Comparison of ENCODE assay signal across 28 cellular contexts in genomic region chr10:50850576-50851340, GRCh38. TPM values are rescaled to one million over a fixed set of nuclear protein-coding genes. Genes with fewer than 3 reads are reported as not detected.
DNase-seq lines count a peak whose midpoint lies in the region; TF ChIP-seq lines count a peak whose summit lies in the region.
"Had no signal": no experiment of that assay in that cellular context is flagged by ENCODE, and none has a peak within 500 bp of the region (broad histone marks: within the 10 kb centered on the region; RNA-seq: fewer than 3 reads in every experiment).

No MANE protein-coding gene starts in this region.

- no peaks in the 10 kb centered on the region for H3K9me3 ChIP-seq in SK-N-SH
- H3K9me3 ChIP-seq: adrenal gland, heart right ventricle, SJSA1 had no signal

- no peak overlapping the region for H3K9ac ChIP-seq in SK-N-SH

- peak overlapping the region; percentile 56 to 71; a peak in 3 of 4 replicates for H3K27ac ChIP-seq in SK-N-SH (ENCODE audit: low read depth in 2 of 2, low read length in 1 of 2)
- H3K27ac ChIP-seq: adrenal gland, cardiac muscle cell, foreskin keratinocyte, heart right ventricle, SJSA1 had no signal

- H3K9me3 Mint-ChIP-seq in chondrocyte (ENCODE audit: low read depth), result no peaks in the 10 kb centered on the region
- H3K9me3 Mint-ChIP-seq: activated CD8-positive, alpha-beta T cell treated with anti-CD3 and anti-CD28 coated beads for 36 hours; GM23338; mesothelial cell of epicardium; naive thymus-derived CD4-positive, alpha-beta T cell; stimulated activated memory B cell treated with anti-CD40 and anti-IgM and Interleukin-4, amounts not matched to agents 10 μg/mL and 1 μg/mL and 100 μg/mL, for 72 hours had no signal

- CTCF ChIA-PET in SK-N-SH (lab: Yijun Ruan, JAX), result interaction anchor here (1.8 kb wide), 1 partner anchor 41 kb away, joined by 4 read pairs; no protein-coding TSS in a partner anchor

- no peaks in the 10 kb centered on the region for H3K36me3 Mint-ChIP-seq in chondrocyte (ENCODE audit: low read depth)
- H3K36me3 Mint-ChIP-seq: mesothelial cell of epicardium; naive thymus-derived CD4-positive, alpha-beta T cell; stimulated activated memory B cell treated with anti-CD40 and anti-IgM and Interleukin-4, amounts not matched to agents 10 μg/mL and 1 μg/mL and 100 μg/mL, for 72 hours had no signal

- H4K20me1 ChIP-seq in SK-N-SH (ENCODE audit: insufficient read depth), result no peaks in the 10 kb centered on the region

- 45% methylated on average over 5 of the region's 5 CpGs for WGBS in SK-N-SH (ENCODE audit: low lambda C conversion rate)

- H3K4me1 Mint-ChIP-seq in chondrocyte (ENCODE audit: low read depth), result peaks cover 11% of the 10 kb centered on the region
- H3K4me1 Mint-ChIP-seq: naive thymus-derived CD4-positive, alpha-beta T cell; stimulated activated memory B cell treated with anti-CD40 and anti-IgM and Interleukin-4, amounts not matched to agents 10 μg/mL and 1 μg/mL and 100 μg/mL, for 72 hours had no signal

- POLR2A ChIA-PET in SK-N-SH (lab: Yijun Ruan, JAX), result no interaction called here

- DNase-seq in A172 (ENCODE audit: low spot score) (peak; percentile 25), G401 (ENCODE audit: low spot score) (peak; percentile 37), SK-N-SH (no peak), fibroblast of pulmonary artery (ENCODE audit: low read depth) (peak; percentile 4), OCI-M1 (lab: John Stamatoyannopoulos, UW) (no peak), chondrocyte (ENCODE audit: low spot score) (no peak), DMS153 treated with DMSO at 0.1 percent for 48 hours (lab: John Stamatoyannopoulos, UW; ENCODE audit: unreplicated experiment) (no peak)
- DNase-seq in stimulated activated CD4-positive, alpha-beta T cell treated with anti-CD3 and anti-CD28 coated beads, Interleukin-2, amount 100 ng/mL, for 48 hours, result no peak
- DNase-seq: activated CD4-positive, CD25-positive, alpha-beta regulatory T cell treated with anti-CD3 and anti-CD28 coated beads, Interleukin-2, amount 50 U/mL, for 72 hours; activated CD8-positive, alpha-beta T cell treated with anti-CD3 and anti-CD28 coated beads for 36 hours; activated gamma-delta T cell treated with Interleukin-2 at 50 U/mL for 16 hours; adrenal gland; C1 segment of cervical spinal cord; heart right ventricle; KBM-7; naive thymus-derived CD4-positive, alpha-beta T cell; NCI-H1436; NCI-H510A had no signal

- in situ Hi-C loops in G401 (cut with HindIII; ENCODE audit: low sequenced_read_pairs), result no loop called here

- peaks cover 0 to 11% of the 10 kb centered on the region in 2 experiments; a peak in 2 of 4 replicates for H3K4me1 ChIP-seq in SK-N-SH (ENCODE audit: control insufficient read depth in 1 of 2, insufficient read depth in 2 of 2, low read depth in 1 of 2, low read length in 1 of 2)
- H3K4me1 ChIP-seq: adrenal gland, heart right ventricle had no signal

- no peak for TF ChIP-seq EP300 in SK-N-SH (IDR thresholded peaks at IDR 0.05; ENCODE audit: borderline replicate concordance in 1 of 2, low read depth in 1 of 2, low read length in 1 of 2)

- no peak for TF ChIP-seq RAD21 in SK-N-SH (IDR thresholded peaks at IDR 0.05; ENCODE audit: low read length)

- no peaks in the 10 kb centered on the region for H3K27me3 Mint-ChIP-seq in chondrocyte (ENCODE audit: low read depth)
- H3K27me3 Mint-ChIP-seq: stimulated activated memory B cell treated with anti-CD40 and anti-IgM and Interleukin-4, amounts not matched to agents 10 μg/mL and 1 μg/mL and 100 μg/mL, for 72 hours had no signal

- H3K27ac Mint-ChIP-seq in chondrocyte (ENCODE audit: unreplicated experiment), result no peak overlapping the region
- H3K27ac Mint-ChIP-seq: activated CD8-positive, alpha-beta T cell treated with anti-CD3 and anti-CD28 coated beads for 36 hours; GM23338; mesothelial cell of epicardium; naive thymus-derived CD4-positive, alpha-beta T cell; stimulated activated memory B cell treated with anti-CD40 and anti-IgM and Interleukin-4, amounts not matched to agents 10 μg/mL and 1 μg/mL and 100 μg/mL, for 72 hours had no signal

- no peaks in the 10 kb centered on the region for H3K36me3 ChIP-seq in SK-N-SH (replicated peaks in 1 of 2; ENCODE audit: control insufficient read depth in 1 of 2, insufficient read depth in 2 of 2, low read length in 1 of 2)
- H3K36me3 ChIP-seq: adrenal gland, cardiac muscle cell, heart right ventricle, SJSA1 had no signal

- H3K79me2 ChIP-seq in SK-N-SH (ENCODE audit: insufficient read depth), result no peaks in the 10 kb centered on the region

- H2AFZ ChIP-seq in SK-N-SH (ENCODE audit: low read depth), result peak overlapping the region; percentile 37; the same call in 1 of the 2 replicates
- H2AFZ ChIP-seq: GM23338 had no signal

- TF ChIP-seq CTCF in SK-N-SH (IDR thresholded peaks at IDR 0.05) (no peak), fibroblast of pulmonary artery (IDR thresholded peaks at IDR 0.05; ENCODE audit: low read length, missing control alignments) (no peak), chondrocyte (IDR thresholded peaks at IDR 0.05) (no peak)

- peak overlapping the region; percentile 18; the same call in 1 of the 2 replicates for H3K4me2 ChIP-seq in SK-N-SH
- H3K4me2 ChIP-seq: GM23338 had no signal

- no peaks in the 10 kb centered on the region for H3K9me2 ChIP-seq in SK-N-SH

- H3K4me3 ChIP-seq in SK-N-SH (ENCODE audit: low read depth in 2 of 2, low read length in 1 of 2) (no peak overlapping the region), fibroblast of pulmonary artery (replicated peaks; ENCODE audit: low read depth, low read length) (no peak overlapping the region)
- H3K4me3 ChIP-seq: adrenal gland, cardiac muscle cell, GM23338, heart right ventricle, SJSA1 had no signal

- H3F3A ChIP-seq in SK-N-SH (replicated peaks; ENCODE audit: insufficient read depth), result peaks cover 17% of the 10 kb centered on the region

- H3K4me3 Mint-ChIP-seq in chondrocyte (ENCODE audit: unreplicated experiment), result no peak overlapping the region
- H3K4me3 Mint-ChIP-seq: activated CD8-positive, alpha-beta T cell treated with anti-CD3 and anti-CD28 coated beads for 36 hours; GM23338; mesothelial cell of epicardium; naive thymus-derived CD4-positive, alpha-beta T cell; stimulated activated memory B cell treated with anti-CD40 and anti-IgM and Interleukin-4, amounts not matched to agents 10 μg/mL and 1 μg/mL and 100 μg/mL, for 72 hours had no signal

- no peaks in the 10 kb centered on the region for H3K27me3 ChIP-seq in SK-N-SH (ENCODE audit: insufficient read depth)
- H3K27me3 ChIP-seq: cardiac muscle cell, foreskin keratinocyte, SJSA1 had no signal

TF ChIP-seq in SK-N-SH, 30 proteins besides CTCF, POLR2A, EP300 and RAD21:
- TF ChIP-seq MAX (IDR thresholded peaks at IDR 0.05; ENCODE audit: low read depth) (0 out of 2 replicates have a peak, but pooled peaks have one; percentile 22), FOSL2 (IDR thresholded peaks at IDR 0.05; ENCODE audit: borderline replicate concordance, low read depth) (no peak), USF1 (IDR thresholded peaks at IDR 0.05; ENCODE audit: borderline replicate concordance, low read depth) (no peak), GABPA (IDR thresholded peaks at IDR 0.05; ENCODE audit: low read depth) (no peak), YY1 (IDR thresholded peaks at IDR 0.05; ENCODE audit: low read depth) (no peak), TCF12 (IDR thresholded peaks at IDR 0.05) (no peak), CHD2 (IDR thresholded peaks at IDR 0.05; ENCODE audit: low read length, partially characterized antibody) (no peak), EZH2phosphoT487 (IDR thresholded peaks at IDR 0.05; ENCODE audit: borderline replicate concordance, low read depth) (no peak)

RNA-seq across cellular contexts. Expression of gene A1CF, which starts 34.7 kb away (rescaled TPM):
- not detected in 2 replicates for total RNA-seq in A172 (2014; rRNA removed; shearing (Covaris generic))
- 4.7 and 4.9 TPM in 2 replicates for total RNA-seq in G401 (2014; rRNA removed; shearing (Covaris generic))
- polyA plus RNA-seq in SK-N-SH (2012; rRNA removed), result not detected in 2 replicates
- polyA plus RNA-seq in SK-N-SH (2012; cell fraction: cytosol; rRNA removed), result not detected in 2 replicates
- not detected in 2 replicates for polyA plus RNA-seq in SK-N-SH (2012; cell fraction: nucleus; rRNA removed)
- not detected in 3 replicates for total RNA-seq in chondrocyte
- total RNA-seq: activated CD8-positive, alpha-beta T cell treated with anti-CD3 and anti-CD28 coated beads for 36 hours; cardiac muscle cell; dermis microvascular lymphatic vessel endothelial cell; foreskin keratinocyte; GM23338; heart right ventricle; mesothelial cell of epicardium; naive thymus-derived CD4-positive, alpha-beta T cell; SJSA1; T-helper 1 cell treated with Interleukin-12 subunit alpha and Interleukin-12 subunit beta and Interleukin-4 antibody, amounts not matched to agents 30 ng/mL and 1 ng/mL, for 36 hours; urinary bladder had no signal
- polyA plus RNA-seq: AG04450; foreskin keratinocyte; heart right ventricle; naive thymus-derived CD4-positive, alpha-beta T cell had no signal

Comparison
In these comparisons a context has a peak if more than half of its experiments do, and no peak if none do; other contexts are left out.
1. DNase-seq: peak in A172 (single experiment), G401 (single experiment) and fibroblast of pulmonary artery (single experiment); none in SK-N-SH (single experiment), stimulated activated CD4-positive, alpha-beta T cell treated with anti-CD3 and anti-CD28 coated beads, Interleukin-2, amount 100 ng/mL, for 48 hours (0 of 2), OCI-M1 (single experiment), chondrocyte (single experiment) and DMS153 treated with DMSO at 0.1 percent for 48 hours (single experiment).